Comparison of ENCODE assay signal across 13 cellular contexts in genomic region chr11:11857769-11858168, GRCh38. TPM values are rescaled to one million over a fixed set of nuclear protein-coding genes. Genes with fewer than 3 reads are reported as not detected.
DNase-seq lines count a peak whose midpoint lies in the region; ATAC-seq lines count a peak whose summit lies in the region.
"Had no signal": no experiment of that assay in that cellular context is flagged by ENCODE, and none has a peak within 500 bp of the region (broad histone marks: within the 10 kb centered on the region; RNA-seq: fewer than 3 reads in every experiment).

No MANE protein-coding gene starts in this region.

- H3K27me3 Mint-ChIP-seq in activated T-cell treated with anti-CD3 and anti-CD28 coated beads, Interleukin-2, amount 50 U/mL, for 4 hours (ENCODE audit: low read depth): no peaks in the 10 kb centered on the region
- H3K27me3 Mint-ChIP-seq in stimulated activated naive CD8-positive, alpha-beta T cell treated with anti-CD3 and anti-CD28 coated beads, Interleukin-15, amount 100 ng/mL, for 72 hours: no peaks in the 10 kb centered on the region

- H3K27ac ChIP-seq in SJSA1: no peak overlapping the region
- H3K27ac ChIP-seq: adrenal gland had no signal

- peak overlapping the region; percentile 4; the same call in 1 of the 2 replicates for H3K4me3 ChIP-seq in SJSA1
- H3K4me3 ChIP-seq: adrenal gland had no signal

- ATAC-seq in activated T-cell treated with anti-CD3 and anti-CD28 coated beads, Interleukin-2, amount 50 U/mL, for 4 hours: peak in 1 of 2 donors; percentile 20
- no peak for ATAC-seq in stimulated activated naive CD8-positive, alpha-beta T cell treated with anti-CD3 and anti-CD28 coated beads, Interleukin-15, amount 100 ng/mL, for 72 hours
- ATAC-seq in GM18870 (IDR thresholded peaks at IDR 0.05; ENCODE audit: unreplicated experiment): no peak
- ATAC-seq in GM21528 (IDR thresholded peaks at IDR 0.05; ENCODE audit: low FRiP score, unreplicated experiment): no peak
- ATAC-seq in HG03520 (IDR thresholded peaks at IDR 0.05; ENCODE audit: unreplicated experiment): no peak

- H3K9me3 ChIP-seq in SJSA1 (replicated peaks): no peaks in the 10 kb centered on the region
- H3K9me3 ChIP-seq: adrenal gland, upper lobe of left lung had no signal

- no peaks in the 10 kb centered on the region for H3K9me3 Mint-ChIP-seq in activated T-cell treated with anti-CD3 and anti-CD28 coated beads, Interleukin-2, amount 50 U/mL, for 4 hours
- H3K9me3 Mint-ChIP-seq in stimulated activated naive CD8-positive, alpha-beta T cell treated with anti-CD3 and anti-CD28 coated beads, Interleukin-15, amount 100 ng/mL, for 72 hours: no peaks in the 10 kb centered on the region

- peak overlapping the region; percentile 37 for H3K4me3 Mint-ChIP-seq in activated T-cell treated with anti-CD3 and anti-CD28 coated beads, Interleukin-2, amount 50 U/mL, for 4 hours
- H3K4me3 Mint-ChIP-seq in stimulated activated naive CD8-positive, alpha-beta T cell treated with anti-CD3 and anti-CD28 coated beads, Interleukin-15, amount 100 ng/mL, for 72 hours: peak overlapping the region; percentile 49 to 59

- no peaks in the 10 kb centered on the region for H3K27me3 ChIP-seq in SJSA1 (replicated peaks)
- H3K27me3 ChIP-seq: adrenal gland, upper lobe of left lung had no signal

- peaks cover 3% of the 10 kb centered on the region for H3K36me3 Mint-ChIP-seq in activated T-cell treated with anti-CD3 and anti-CD28 coated beads, Interleukin-2, amount 50 U/mL, for 4 hours (ENCODE audit: insufficient read depth)

- 0 out of 2 replicates have a peak, but pooled peaks cover 3% of the 10 kb centered on the region for H3K36me3 ChIP-seq in SJSA1
- H3K36me3 ChIP-seq: adrenal gland, upper lobe of left lung had no signal

- H3K27ac Mint-ChIP-seq in stimulated activated naive CD8-positive, alpha-beta T cell treated with anti-CD3 and anti-CD28 coated beads, Interleukin-15, amount 100 ng/mL, for 72 hours: no peak overlapping the region

- H3K4me1 ChIP-seq in SJSA1 (replicated peaks): peaks cover 36% of the 10 kb centered on the region

- no peak for DNase-seq in activated T-cell treated with anti-CD3 and anti-CD28 coated beads, Interleukin-2, amount 50 U/mL, for 4 hours
- no peak for DNase-seq in activated T-cell treated with anti-CD3 and anti-CD28 coated beads, Interleukin-2, amount 50 U/mL, for 1 hour
- no peak for DNase-seq in SJSA1 (ENCODE audit: low read depth in 1 of 2, low spot score in 2 of 2)
- peak; percentile 40 for DNase-seq in globus pallidus (ENCODE audit: low spot score)
- no peak for DNase-seq in stimulated activated naive CD8-positive, alpha-beta T cell treated with anti-CD3 and anti-CD28 coated beads, Interleukin-15, amount 100 ng/mL, for 72 hours
- DNase-seq: adrenal gland, DMS53, NCI-H1417 treated with DMSO at 0.1 percent for 48 hours, NCI-H69, upper lobe of left lung had no signal

- peaks cover 66% of the 10 kb centered on the region for H3K4me1 Mint-ChIP-seq in activated T-cell treated with anti-CD3 and anti-CD28 coated beads, Interleukin-2, amount 50 U/mL, for 4 hours (ENCODE audit: low read depth)
- H3K4me1 Mint-ChIP-seq in stimulated activated naive CD8-positive, alpha-beta T cell treated with anti-CD3 and anti-CD28 coated beads, Interleukin-15, amount 100 ng/mL, for 72 hours: peaks cover 64% of the 10 kb centered on the region

RNA-seq across cellular contexts. Expression of gene USP47, which starts 16.0 kb away (rescaled TPM):
- 10 to 100 TPM; 39.5 to 48.3 (median 40.8) TPM for total RNA-seq in activated T-cell treated with anti-CD3 and anti-CD28 coated beads, Interleukin-2, amount 50 U/mL, for 4 hours
- 64.9 and 67.6 TPM in 2 replicates for total RNA-seq in SJSA1 (2014; rRNA removed; shearing (Covaris generic))
